Comparison of ENCODE assay signal across 8 cellular contexts in genomic region chr19:42246143-42246868, GRCh38. TPM values are rescaled to one million over a fixed set of nuclear protein-coding genes. Genes with fewer than 3 reads are reported as not detected.
DNase-seq lines count a peak whose midpoint lies in the region; ATAC-seq and TF ChIP-seq lines count a peak whose summit lies in the region.

No MANE protein-coding gene starts in this region.

- CTCF ChIA-PET in MCF 10A (lab: Yijun Ruan, JAX), result interaction anchor here (0.6 to 7.0 kb wide), 29 partner anchors 9 to 1087 kb away, joined by 3 to 145 read pairs (median 4); partner anchors contain the start of genes PAFAH1B3, POU2F2 and PRR19

- H3K27me3 ChIP-seq in stomach, result no peaks in the 10 kb centered on the region
- H3K27me3 ChIP-seq in MM.1S (replicated peaks; ENCODE audit: insufficient read depth, low read length), result no peaks in the 10 kb centered on the region

- TF ChIP-seq CTCF in MCF 10A (IDR thresholded peaks at IDR 0.05; ENCODE audit: unreplicated experiment) (peak; percentile 62), stomach (IDR thresholded peaks at IDR 0.05) (peak in 5 of 7 experiments; percentile 43 to 74 (median 58)), MM.1S (IDR thresholded peaks at IDR 0.05; ENCODE audit: low read length) (no peak)

- H2AFZ ChIP-seq in MM.1S (ENCODE audit: low read length), result no peak overlapping the region

- H4K20me1 ChIP-seq in MM.1S (ENCODE audit: insufficient read depth, low read length), result no peaks in the 10 kb centered on the region

- no peak for TF ChIP-seq POLR2A in stomach (IDR thresholded peaks at IDR 0.05)

- H3K27ac ChIP-seq in stomach (peak overlapping the region in 4 of 5 donors; percentile 48 to 97 (median 83)), MM.1S (ENCODE audit: low read length) (no peak overlapping the region)

- H3K9ac ChIP-seq in MM.1S (ENCODE audit: low read length), result no peak overlapping the region

- no TSS peak for BruUV-seq in MCF 10A (replicated peaks; lab: Mats Ljungman, UMichigan)

- no peaks in the 10 kb centered on the region for H3K27me3 Mint-ChIP-seq in MCF 10A (ENCODE audit: insufficient read depth, unreplicated experiment)
- no peaks in the 10 kb centered on the region for H3K27me3 Mint-ChIP-seq in activated CD4-positive, alpha-beta T cell treated with anti-CD3 and anti-CD28 coated beads, Interleukin-2, amount 10 ng/mL, durations not matched to agents 24 days and 14 days

- H3K9me3 ChIP-seq in stomach (no peaks in the 10 kb centered on the region), MM.1S (replicated peaks; ENCODE audit: insufficient read depth, low read length) (no peaks in the 10 kb centered on the region)

- H3K79me2 ChIP-seq in MM.1S (ENCODE audit: low read length), result peaks cover 17% of the 10 kb centered on the region

- peaks cover 26% of the 10 kb centered on the region for H3K36me3 Mint-ChIP-seq in MCF 10A (ENCODE audit: insufficient read depth, unreplicated experiment)
- H3K36me3 Mint-ChIP-seq in activated CD4-positive, alpha-beta T cell treated with anti-CD3 and anti-CD28 coated beads, Interleukin-2, amount 10 ng/mL, durations not matched to agents 24 days and 14 days (ENCODE audit: low read depth), result peaks cover 13% of the 10 kb centered on the region

- 15 to 30% (median 26%) methylated on average over 7 to 10 of the region's 10 CpGs for WGBS in stomach, 5 donors

- TF ChIP-seq EP300 in stomach (IDR thresholded peaks at IDR 0.05), result no peak

- intact Hi-C loops in MCF 10A (cut with micrococcal nuclease), result loop anchor here (1.0 to 10.0 kb wide), 4 partner anchors 37 to 187 kb away; partner anchors contain the start of genes CNFN and MEGF8
- intact Hi-C loops in stomach (cut with DNase I; ENCODE audit: low total_unique reads), result loop anchor here (5.0 kb wide), 1 partner anchor 41 kb away; no protein-coding TSS in a partner anchor
- intact Hi-C loops in activated CD4-positive, alpha-beta T cell treated with anti-CD3 and anti-CD28 coated beads, Interleukin-2, amount 10 ng/mL, durations not matched to agents 24 days and 14 days (cut with micrococcal nuclease), result no loop called here

- no peak overlapping the region for H3K4me2 ChIP-seq in MM.1S (ENCODE audit: low read depth, low read length)

- H3F3A ChIP-seq in MM.1S (ENCODE audit: insufficient read depth, low read length), result peaks cover 21% of the 10 kb centered on the region

- no peak overlapping the region for H3K4me3 Mint-ChIP-seq in MCF 10A (ENCODE audit: unreplicated experiment)
- H3K4me3 Mint-ChIP-seq in activated CD4-positive, alpha-beta T cell treated with anti-CD3 and anti-CD28 coated beads, Interleukin-2, amount 10 ng/mL, durations not matched to agents 24 days and 14 days, result no peak overlapping the region

- no peaks in the 10 kb centered on the region for H3K9me3 Mint-ChIP-seq in MCF 10A (ENCODE audit: unreplicated experiment)
- H3K9me3 Mint-ChIP-seq in activated CD4-positive, alpha-beta T cell treated with anti-CD3 and anti-CD28 coated beads, Interleukin-2, amount 10 ng/mL, durations not matched to agents 24 days and 14 days, result no peaks in the 10 kb centered on the region

- H3K4me3 ChIP-seq in stomach (no peak overlapping the region), MM.1S (ENCODE audit: low read length) (no peak overlapping the region)

- ATAC-seq in GM18519 (IDR thresholded peaks at IDR 0.05; ENCODE audit: low FRiP score, unreplicated experiment), result no peak

- no peak overlapping the region for H3K27ac Mint-ChIP-seq in MCF 10A (ENCODE audit: low read depth, unreplicated experiment)
- no peak overlapping the region for H3K27ac Mint-ChIP-seq in activated CD4-positive, alpha-beta T cell treated with anti-CD3 and anti-CD28 coated beads, Interleukin-2, amount 10 ng/mL, durations not matched to agents 24 days and 14 days

- H3K36me3 ChIP-seq in stomach, result peaks cover 17 to 36% (median 26%) of the 10 kb centered on the region in 4 donors
- no peaks in the 10 kb centered on the region for H3K36me3 ChIP-seq in MM.1S (replicated peaks; ENCODE audit: insufficient read depth, low read length)

- DNase-seq in EH (ENCODE audit: low read depth) (peak; percentile 86), NCI-H226 (peak; percentile 45), MCF 10A (ENCODE audit: unreplicated experiment) (peak; percentile 82), kidney tubule cell (ENCODE audit: low spot score) (peak; percentile 72), stomach (peak; percentile 73), MM.1S (no peak)
- no peak for DNase-seq in activated CD4-positive, alpha-beta T cell treated with anti-CD3 and anti-CD28 coated beads, Interleukin-2, amount 10 ng/mL, durations not matched to agents 24 days and 14 days

- H3K4me1 Mint-ChIP-seq in MCF 10A (ENCODE audit: insufficient read depth, unreplicated experiment), result peaks cover 27% of the 10 kb centered on the region
- peaks cover 21% of the 10 kb centered on the region for H3K4me1 Mint-ChIP-seq in activated CD4-positive, alpha-beta T cell treated with anti-CD3 and anti-CD28 coated beads, Interleukin-2, amount 10 ng/mL, durations not matched to agents 24 days and 14 days

- no peaks in the 10 kb centered on the region for H3K9me2 ChIP-seq in MM.1S (replicated peaks; ENCODE audit: insufficient read depth, low read length)

- peaks cover 38 to 81% (median 57%) of the 10 kb centered on the region in 4 donors for H3K4me1 ChIP-seq in stomach
- peaks cover 8% of the 10 kb centered on the region for H3K4me1 ChIP-seq in MM.1S (ENCODE audit: low read length)

- POLR2A ChIA-PET in MCF 10A (lab: Yijun Ruan, JAX), result interaction anchor here (0.6 to 7.7 kb wide), 13 partner anchors 9 to 119 kb away, joined by 3 to 158 read pairs (median 3); partner anchors contain the start of genes CIC, ERF and PAFAH1B3

RNA-seq across cellular contexts. Expression of gene GSK3A, which starts 3.9 kb away (rescaled TPM):
- total RNA-seq in MCF 10A (2022), result 53.5 and 54.5 TPM in 2 replicates
- 10 to 100 TPM in 4 of 5 donors, 1 to 10 TPM in 1; 5.8 to 77.2 (median 22.6) TPM for total RNA-seq in stomach
- 10 to 100 TPM; 25.5 to 40.8 (median 35.0) TPM for polyA plus RNA-seq in stomach
- 50.7 and 52.6 TPM in 2 replicates for total RNA-seq in activated CD4-positive, alpha-beta T cell treated with anti-CD3 and anti-CD28 coated beads, Interleukin-2, amount 10 ng/mL, durations not matched to agents 24 days and 14 days

RNA-seq across cellular contexts. Expression of gene ERF, which starts 8.6 kb away (rescaled TPM):
- 27.8 and 35.1 TPM in 2 replicates for total RNA-seq in MCF 10A (2022)
- total RNA-seq in stomach, result 100 to 1,000 TPM in 1 of 5 donors, 10 to 100 TPM in 4; 11.6 to 118 (median 40.6) TPM
- polyA plus RNA-seq in stomach, result 10 to 100 TPM; 12.9 to 36.5 (median 16.3) TPM
- 71.6 and 82.3 TPM in 2 replicates for total RNA-seq in activated CD4-positive, alpha-beta T cell treated with anti-CD3 and anti-CD28 coated beads, Interleukin-2, amount 10 ng/mL, durations not matched to agents 24 days and 14 days

RNA-seq across cellular contexts. Expression of gene CIC, which starts 22.7 kb away (rescaled TPM):
- total RNA-seq in MCF 10A (2022), result 66.9 and 67.9 TPM in 2 replicates
- 10 to 100 TPM; 19.8 to 60.3 (median 39.1) TPM for total RNA-seq in stomach
- polyA plus RNA-seq in stomach, result 10 to 100 TPM; 15.4 to 31.8 (median 21.5) TPM
- 61.2 and 65.6 TPM in 2 replicates for total RNA-seq in activated CD4-positive, alpha-beta T cell treated with anti-CD3 and anti-CD28 coated beads, Interleukin-2, amount 10 ng/mL, durations not matched to agents 24 days and 14 days

RNA-seq across cellular contexts. Expression of gene ZNF526, which starts 26.2 kb away (rescaled TPM):
- total RNA-seq in MCF 10A (2022) (11.5 and 12.3 TPM in 2 replicates), stomach (10 to 100 TPM in 2 of 5 donors, 1 to 10 TPM in 3; 4.7 to 12.0 (median 6.8) TPM)
- polyA plus RNA-seq in stomach, result 1 to 10 TPM; 2.4 to 3.7 (median 3.2) TPM
- 19.0 and 20.1 TPM in 2 replicates for total RNA-seq in activated CD4-positive, alpha-beta T cell treated with anti-CD3 and anti-CD28 coated beads, Interleukin-2, amount 10 ng/mL, durations not matched to agents 24 days and 14 days

RNA-seq across cellular contexts. Expression of gene DEDD2, which starts 28.8 kb away (rescaled TPM):
- total RNA-seq in MCF 10A (2022), result 28.5 and 31.2 TPM in 2 replicates
- total RNA-seq in stomach, result 100 to 1,000 TPM in 1 of 5 donors, 10 to 100 TPM in 4; 16.7 to 195 (median 43.8) TPM
- 10 to 100 TPM; 20.8 to 35.9 (median 22.0) TPM for polyA plus RNA-seq in stomach
- 28.7 and 34.8 TPM in 2 replicates for total RNA-seq in activated CD4-positive, alpha-beta T cell treated with anti-CD3 and anti-CD28 coated beads, Interleukin-2, amount 10 ng/mL, durations not matched to agents 24 days and 14 days

Comparison
In these comparisons a context has a peak if more than half of its experiments do, and no peak if none do; other contexts are left out.
1. DNase-seq: peak in EH (single experiment), NCI-H226 (single experiment), MCF 10A (single experiment), kidney tubule cell (single experiment) and stomach (single experiment); none in MM.1S (single experiment) and activated CD4-positive, alpha-beta T cell treated with anti-CD3 and anti-CD28 coated beads, Interleukin-2, amount 10 ng/mL, durations not matched to agents 24 days and 14 days (single experiment).